8 cellular contexts compared by ENCODE assay signal in the genomic region with DNA sequence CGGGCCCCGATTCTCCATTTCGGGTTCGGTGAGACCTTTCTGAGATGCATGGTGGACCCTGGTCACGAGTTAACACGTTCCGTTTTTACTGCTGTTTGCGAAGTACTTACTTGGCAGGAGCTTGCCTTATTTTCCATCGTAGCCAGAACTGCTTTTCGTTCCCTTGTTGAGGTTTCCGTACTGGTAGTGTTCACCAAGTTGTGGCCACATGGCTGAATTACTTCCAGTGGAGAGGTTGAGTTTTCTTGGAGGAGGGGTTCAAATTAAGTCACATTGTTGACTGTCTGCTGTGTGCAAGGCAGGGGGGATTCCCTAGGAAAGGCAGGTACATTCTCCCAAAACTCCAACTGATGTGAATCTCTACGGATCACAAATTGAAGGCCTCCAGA. TPM values are rescaled to one million over a fixed set of nuclear protein-coding genes. Genes with fewer than 3 reads are reported as not detected.
A peak's percentile ranks its signal among the peaks of the same experiment; 100 is the strongest.
DNase-seq lines count a peak whose midpoint lies in the region; ATAC-seq, FAIRE-seq and TF ChIP-seq lines count a peak whose summit lies in the region.

No MANE protein-coding gene starts in this region.

- no peaks in the 10 kb centered on the region for H3K9me3 Mint-ChIP-seq in activated CD8-positive, alpha-beta T cell treated with anti-CD3 and anti-CD28 coated beads, Interleukin-2, amount 10 ng/mL, durations not matched to agents 7 days and 5 days (ENCODE audit: insufficient read depth)

- CTCF ChIA-PET in activated CD8-positive, alpha-beta T cell treated with anti-CD3 and anti-CD28 coated beads, Interleukin-2, amount 10 ng/mL, durations not matched to agents 7 days and 5 days (lab: Charles Lee), result interaction anchor here (0.6 to 11.5 kb wide), 9 partner anchors 9 to 327 kb away, joined by 4 to 89 read pairs (median 6); a partner anchor contains a TSS

- WGBS in right cardiac atrium, result 5% methylated on average over 12 of the region's 12 CpGs
- 2 to 5% (median 3%) methylated on average over 12 of the region's 12 CpGs for WGBS in small intestine, 3 donors

- H3K36me3 Mint-ChIP-seq in activated CD8-positive, alpha-beta T cell treated with anti-CD3 and anti-CD28 coated beads, Interleukin-2, amount 10 ng/mL, durations not matched to agents 7 days and 5 days (ENCODE audit: low read depth), result peaks cover 2% of the 10 kb centered on the region

- H3K9me3 ChIP-seq in right cardiac atrium (ENCODE audit: control insufficient read depth, low read length), result no peaks in the 10 kb centered on the region
- H3K9me3 ChIP-seq in small intestine (ENCODE audit: control insufficient read depth, low read depth), result no peaks in the 10 kb centered on the region

- no peaks in the 10 kb centered on the region for H3K27me3 ChIP-seq in right cardiac atrium (ENCODE audit: control insufficient read depth, insufficient read depth)
- no peaks in the 10 kb centered on the region for H3K27me3 ChIP-seq in small intestine (ENCODE audit: control insufficient read depth in 2 of 2, insufficient read depth in 2 of 2, low read length in 2 of 2)

- H3K4me1 ChIP-seq in right cardiac atrium (ENCODE audit: control insufficient read depth, insufficient read depth, low read length), result peaks cover 10% of the 10 kb centered on the region
- H3K4me1 ChIP-seq in small intestine (ENCODE audit: control insufficient read depth in 2 of 2, insufficient read depth in 1 of 2, low read depth in 1 of 2, low read length in 1 of 2), result peaks cover 4% of the 10 kb centered on the region in 2 donors

- peaks cover 55% of the 10 kb centered on the region for H3K4me1 Mint-ChIP-seq in activated CD8-positive, alpha-beta T cell treated with anti-CD3 and anti-CD28 coated beads, Interleukin-2, amount 10 ng/mL, durations not matched to agents 7 days and 5 days (ENCODE audit: low read depth)

- H3K27ac Mint-ChIP-seq in activated CD8-positive, alpha-beta T cell treated with anti-CD3 and anti-CD28 coated beads, Interleukin-2, amount 10 ng/mL, durations not matched to agents 7 days and 5 days, result peak overlapping the region; percentile 84

- intact Hi-C loops in right cardiac atrium (cut with DNase I), result no loop called here

- no peaks in the 10 kb centered on the region for H3K36me3 ChIP-seq in small intestine (ENCODE audit: control insufficient read depth in 2 of 2, insufficient read depth in 2 of 2, low read length in 2 of 2)

- peaks cover 11% of the 10 kb centered on the region for H3K27me3 Mint-ChIP-seq in activated CD8-positive, alpha-beta T cell treated with anti-CD3 and anti-CD28 coated beads, Interleukin-2, amount 10 ng/mL, durations not matched to agents 7 days and 5 days (ENCODE audit: low read depth)

- no peak for ATAC-seq in activated CD8-positive, alpha-beta T cell treated with anti-CD3 and anti-CD28 coated beads, Interleukin-2, amount 10 ng/mL, durations not matched to agents 7 days and 5 days
- ATAC-seq in right cardiac atrium (peak in 1 of 2 donors; percentile 3), GM19452 (IDR thresholded peaks at IDR 0.05; ENCODE audit: unreplicated experiment) (no peak), GM21619 (IDR thresholded peaks at IDR 0.05; ENCODE audit: unreplicated experiment) (no peak)

- POLR2A ChIA-PET in activated CD8-positive, alpha-beta T cell treated with anti-CD3 and anti-CD28 coated beads, Interleukin-2, amount 10 ng/mL, durations not matched to agents 7 days and 5 days (lab: Charles Lee), result interaction anchor here (0.8 to 5.2 kb wide), 6 partner anchors 9 to 204 kb away, joined by 3 to 29 read pairs (median 4); a partner anchor contains a TSS

- H3K27ac ChIP-seq in right cardiac atrium (ENCODE audit: low read length) (peak overlapping the region; percentile 27), small intestine (ENCODE audit: low read depth in 1 of 2, low read length in 1 of 2) (peak overlapping the region; percentile 8 to 75)

- FAIRE-seq in small intestine (lab: Jason Lieb, UNC), result no peak

- H3K4me3 ChIP-seq in HFF-Myc (replicated peaks; ENCODE audit: low read depth, low read length), result peak overlapping the region; percentile 69
- H3K4me3 ChIP-seq in right cardiac atrium (ENCODE audit: low read length), result peak overlapping the region; percentile 41
- H3K4me3 ChIP-seq in small intestine (ENCODE audit: low read depth in 1 of 2, low read length in 2 of 2), result peak overlapping the region in 1 of 2 donors; percentile 39

- TF ChIP-seq CTCF in HFF-Myc (IDR thresholded peaks at IDR 0.05; ENCODE audit: low read depth, low read length, missing control alignments), result no peak

- H3K4me3 Mint-ChIP-seq in activated CD8-positive, alpha-beta T cell treated with anti-CD3 and anti-CD28 coated beads, Interleukin-2, amount 10 ng/mL, durations not matched to agents 7 days and 5 days, result peak overlapping the region; percentile 90

- DNase-seq in HFF-Myc (ENCODE audit: extremely low read depth, low read depth) (no peak), right cardiac atrium (no peak), small intestine (no peak), OCI-M2 (lab: John Stamatoyannopoulos, UW; ENCODE audit: unreplicated experiment) (no peak), DMS79 (lab: John Stamatoyannopoulos, UW) (no peak)
- DNase-seq in activated CD8-positive, alpha-beta T cell treated with anti-CD3 and anti-CD28 coated beads, Interleukin-2, amount 10 ng/mL, durations not matched to agents 7 days and 5 days, result no peak

RNA-seq across cellular contexts. Expression of a gene that starts 4.0 kb away (rescaled TPM):
- total RNA-seq in activated CD8-positive, alpha-beta T cell treated with anti-CD3 and anti-CD28 coated beads, Interleukin-2, amount 10 ng/mL, durations not matched to agents 7 days and 5 days, result 10 to 100 TPM; 11.3 to 12.3 TPM
- 10 to 100 TPM; 57.5 to 91.3 (median 62.4) TPM for total RNA-seq in right cardiac atrium
- 35.5 TPM for polyA plus RNA-seq in right cardiac atrium
- 10 to 100 TPM; 12.0 to 19.2 (median 16.8) TPM for polyA plus RNA-seq in small intestine

Comparison
In these comparisons a context has a peak if more than half of its experiments do, and no peak if none do; other contexts are left out.
1. RNA of a gene that starts 4.0 kb away (total RNA-seq): 57.5 to 91.3 TPM in right cardiac atrium; 11.3 to 12.3 TPM in activated CD8-positive, alpha-beta T cell treated with anti-CD3 and anti-CD28 coated beads, Interleukin-2, amount 10 ng/mL, durations not matched to agents 7 days and 5 days; every median in the first group is over 4 times any median in the second.